Comparison of ENCODE assay signal across 1 cellular context in genomic region chr20:48738399-48739304, GRCh38.
TF ChIP-seq lines count a peak whose summit lies in the region.

No MANE protein-coding gene starts in this region.

TF ChIP-seq in HepG2, 621 proteins besides CTCF, POLR2A, EP300 and RAD21 (continued from another document and continues in another):
- TF ChIP-seq ZNF770 (CRISPR knock-in tag; IDR thresholded peaks at IDR 0.05) (no peak), ESRRA (CRISPR knock-in tag; IDR thresholded peaks at IDR 0.05; ENCODE audit: low read depth) (peak; percentile 74; the same call in 1 of the 2 replicates), HDAC1 (CRISPR knock-in tag; IDR thresholded peaks at IDR 0.05) (peak; percentile 72), ARID2 (CRISPR knock-in tag; IDR thresholded peaks at IDR 0.05; ENCODE audit: borderline replicate concordance) (no peak), ATRX (CRISPR knock-in tag; IDR thresholded peaks at IDR 0.05; ENCODE audit: borderline replicate concordance) (no peak), ZNF619 (CRISPR knock-in tag; IDR thresholded peaks at IDR 0.05) (no peak), ZNF597 (CRISPR knock-in tag; IDR thresholded peaks at IDR 0.05) (no peak), ZNF670 (CRISPR knock-in tag; IDR thresholded peaks at IDR 0.05; ENCODE audit: borderline replicate concordance) (no peak; the same call in 1 of the 2 replicates), ZNF350 (CRISPR knock-in tag; IDR thresholded peaks at IDR 0.05; ENCODE audit: borderline replicate concordance, low read depth) (peak; percentile 25; the same call in 1 of the 2 replicates), FOXC1 (CRISPR knock-in tag; IDR thresholded peaks at IDR 0.05; ENCODE audit: borderline replicate concordance) (no peak), ZNF768 (CRISPR knock-in tag; IDR thresholded peaks at IDR 0.05) (no peak), ZBTB2 (CRISPR knock-in tag; IDR thresholded peaks at IDR 0.05; ENCODE audit: low read depth) (no peak), MYC (CRISPR knock-in tag; IDR thresholded peaks at IDR 0.05; ENCODE audit: borderline replicate concordance) (peak; percentile 43; the same call in 1 of the 2 replicates), ZXDC (CRISPR knock-in tag; IDR thresholded peaks at IDR 0.05) (no peak), TCF12 (IDR thresholded peaks at IDR 0.05) (no peak), TCF12 (CRISPR knock-in tag; IDR thresholded peaks at IDR 0.05) (0 out of 2 replicates have a peak, but pooled peaks have one; percentile 81), NPAS2 (CRISPR knock-in tag; IDR thresholded peaks at IDR 0.05; ENCODE audit: borderline replicate concordance) (no peak), IRX3 (CRISPR knock-in tag; IDR thresholded peaks at IDR 0.05; ENCODE audit: borderline replicate concordance, low read depth) (no peak), CBX5 (CRISPR knock-in tag; IDR thresholded peaks at IDR 0.05; ENCODE audit: borderline replicate concordance) (0 out of 2 replicates have a peak, but pooled peaks have one; percentile 46), HNF1A (IDR thresholded peaks at IDR 0.05; ENCODE audit: low read depth) (no peak), HNF1A (CRISPR knock-in tag; IDR thresholded peaks at IDR 0.05; ENCODE audit: borderline replicate concordance) (no peak), ZNF75D (CRISPR knock-in tag; IDR thresholded peaks at IDR 0.05; ENCODE audit: borderline replicate concordance) (no peak), PAWR (CRISPR knock-in tag; IDR thresholded peaks at IDR 0.05; ENCODE audit: borderline replicate concordance) (no peak; the same call in 1 of the 2 replicates), RARG (CRISPR knock-in tag; IDR thresholded peaks at IDR 0.05; ENCODE audit: low read depth) (no peak), ZBTB26 (CRISPR knock-in tag; IDR thresholded peaks at IDR 0.05; ENCODE audit: borderline replicate concordance) (0 out of 2 replicates have a peak, but pooled peaks have one; percentile 22), FIP1L1 (IDR thresholded peaks at IDR 0.05; ENCODE audit: borderline replicate concordance, insufficient read depth, low read depth, low read length) (no peak), HDAC2 (CRISPR knock-in tag; IDR thresholded peaks at IDR 0.05) (peak; percentile 77; the same call in 1 of the 2 replicates), ZNF468 (CRISPR knock-in tag; IDR thresholded peaks at IDR 0.05) (no peak), XRCC5 (optimal IDR thresholded peaks at IDR 0.05; ENCODE audit: low read length) (no peak), NR2F6 (IDR thresholded peaks at IDR 0.05) (peak; percentile 48; the same call in 1 of the 2 replicates), NR2F6 (CRISPR knock-in tag; IDR thresholded peaks at IDR 0.05) (peak; percentile 62), ZNF496 (CRISPR knock-in tag; IDR thresholded peaks at IDR 0.05; ENCODE audit: insufficient replicate concordance) (no peak), MNT (IDR thresholded peaks at IDR 0.05) (no peak), ZFP62 (CRISPR knock-in tag; IDR thresholded peaks at IDR 0.05) (no peak), ZNF646 (CRISPR knock-in tag; IDR thresholded peaks at IDR 0.05) (0 out of 2 replicates have a peak, but pooled peaks have one; percentile 59), MYPOP (CRISPR knock-in tag; IDR thresholded peaks at IDR 0.05) (0 out of 2 replicates have a peak, but pooled peaks have one; percentile 47)
